In genomic region chr18:3761266-3761665, GRCh38 we compare ENCODE assay signal across 21 cellular contexts.
DNase-seq lines count a peak whose midpoint lies in the region; ATAC-seq, FAIRE-seq and TF ChIP-seq lines count a peak whose summit lies in the region.
"Had no signal": no experiment of that assay in that cellular context is flagged by ENCODE, and none has a peak within 500 bp of the region (broad histone marks: within the 10 kb centered on the region; RNA-seq: fewer than 3 reads in every experiment).

No MANE protein-coding gene starts in this region.

- 71 to 75% (median 74%) methylated on average over 4 of the region's 4 CpGs for WGBS in psoas muscle, 3 donors

- H3K4me2 ChIP-seq in OCI-LY1 (ENCODE audit: low read length), result peak overlapping the region; percentile 7; the same call in 1 of the 2 replicates
- no peak overlapping the region for H3K4me2 ChIP-seq in endothelial cell of umbilical vein (ENCODE audit: insufficient read depth, low read length)

- H3K9me1 ChIP-seq in endothelial cell of umbilical vein (replicated peaks; ENCODE audit: control insufficient read depth, extremely low read depth, insufficient read depth, low read length), result no peaks in the 10 kb centered on the region

- peaks cover 10% of the 10 kb centered on the region for H3K9me3 Mint-ChIP-seq in activated T-helper 17 cell treated with anti-CD3 and anti-CD28 coated beads, Interleukin-2, amount 50 U/mL, for 72 hours

- H3K9me3 ChIP-seq in OCI-LY1 (ENCODE audit: low read length) (0 out of 2 replicates have a peak, but pooled peaks cover 2% of the 10 kb centered on the region), endothelial cell of umbilical vein (replicated peaks; ENCODE audit: control insufficient read depth, insufficient read depth, low read length) (no peaks in the 10 kb centered on the region), psoas muscle (no peaks in the 10 kb centered on the region)
- H3K9me3 ChIP-seq: HAP-1 had no signal

- POLR2A ChIA-PET in endothelial cell of umbilical vein (lab: Charles Lee), result no interaction called here

- no peaks in the 10 kb centered on the region for H3F3A ChIP-seq in OCI-LY1 (ENCODE audit: insufficient read depth, low read length)

- intact Hi-C loops in endothelial cell of umbilical vein (cut with micrococcal nuclease), result no loop called here
- intact Hi-C loops in psoas muscle (cut with DNase I), result loop anchor here in 1 of 2 donors (1.0 kb wide), 1 partner anchor 32 kb away; no protein-coding TSS in a partner anchor

- H3K4me3 Mint-ChIP-seq in activated T-helper 17 cell treated with anti-CD3 and anti-CD28 coated beads, Interleukin-2, amount 50 U/mL, for 72 hours, result no peak overlapping the region
- H3K4me3 Mint-ChIP-seq: CD4-positive, alpha-beta memory T cell; HFFc6 had no signal

- H3K36me3 ChIP-seq in OCI-LY1 (ENCODE audit: insufficient read depth, low read length), result no peaks in the 10 kb centered on the region; the same call in 1 of the 2 replicates
- H3K36me3 ChIP-seq in endothelial cell of umbilical vein (ENCODE audit: control insufficient read depth in 2 of 2, extremely low read depth in 1 of 2, insufficient read depth in 2 of 2, low read length in 2 of 2), result no peaks in the 10 kb centered on the region
- no peaks in the 10 kb centered on the region for H3K36me3 ChIP-seq in psoas muscle (ENCODE audit: insufficient read depth in 1 of 2, low read depth in 1 of 2)
- H3K36me3 ChIP-seq: HAP-1 had no signal

- no peak for TF ChIP-seq CTCF in OCI-LY1 (IDR thresholded peaks at IDR 0.05; ENCODE audit: low read length)
- TF ChIP-seq CTCF in endothelial cell of umbilical vein (IDR thresholded peaks at IDR 0.05; ENCODE audit: extremely low read depth in 1 of 2, insufficient read depth in 1 of 2, low read depth in 1 of 2, low read length in 2 of 2), result no peak
- no peak for TF ChIP-seq CTCF in psoas muscle (IDR thresholded peaks at IDR 0.05)

- CTCF ChIA-PET in endothelial cell of umbilical vein (lab: Charles Lee), result no interaction called here

- no peak overlapping the region for H3K9ac ChIP-seq in OCI-LY1 (ENCODE audit: low read length)
- no peak overlapping the region for H3K9ac ChIP-seq in endothelial cell of umbilical vein (replicated peaks; ENCODE audit: extremely low read depth, insufficient read depth, low read length)

- FAIRE-seq in endothelial cell of umbilical vein (lab: Jason Lieb, UNC) (no peak), urothelium cell line (lab: Jason Lieb, UNC) (peak; percentile 59)
- FAIRE-seq: GM12891, GM18507, H54 had no signal

- DNase-seq in endothelial cell of umbilical vein (ENCODE audit: low read depth, low spot score) (no peak), kidney tubule cell (ENCODE audit: low spot score) (peak; percentile 69), urothelium cell line (ENCODE audit: low spot score) (no peak), psoas muscle (no peak)
- DNase-seq: C1 segment of cervical spinal cord; Calu3; CD4-positive, alpha-beta memory T cell; COR-L47; DMS53; DMS79 treated with DMSO at 0.1 percent for 48 hours; GF-D8; GOT3; HFFc6 had no signal

- H3K79me2 ChIP-seq in OCI-LY1 (ENCODE audit: insufficient read depth, low read length) (no peaks in the 10 kb centered on the region), endothelial cell of umbilical vein (ENCODE audit: control insufficient read depth, insufficient read depth, low read length) (no peaks in the 10 kb centered on the region)

- no peak for ATAC-seq in psoas muscle
- ATAC-seq in activated T-helper 17 cell treated with anti-CD3 and anti-CD28 coated beads, Interleukin-2, amount 50 U/mL, for 72 hours (replicated peaks), result no peak
- ATAC-seq in GM21423 (IDR thresholded peaks at IDR 0.05; ENCODE audit: unreplicated experiment), result no peak
- no peak for ATAC-seq in HG03045 (IDR thresholded peaks at IDR 0.05; ENCODE audit: unreplicated experiment)

- no peaks in the 10 kb centered on the region for H3K9me2 ChIP-seq in OCI-LY1 (ENCODE audit: low read depth, low read length)

- no peak overlapping the region for H3K4me3 ChIP-seq in OCI-LY1 (ENCODE audit: low read depth, low read length, poor library complexity, severe bottlenecking)
- no peak overlapping the region for H3K4me3 ChIP-seq in endothelial cell of umbilical vein (replicated peaks in 1 of 3; ENCODE audit: insufficient read depth in 1 of 3, low read depth in 1 of 3, low read length in 3 of 3)
- H3K4me3 ChIP-seq in psoas muscle, result no peak overlapping the region
- H3K4me3 ChIP-seq: HAP-1 had no signal

- dilution Hi-C loops in endothelial cell of umbilical vein (cut with MboI; ENCODE audit: extremely low pct_ligation_motif_present, low sequenced_read_pairs), result no loop called here

- H3K27ac ChIP-seq in OCI-LY1 (ENCODE audit: low read depth, low read length, poor library complexity, severe bottlenecking) (no peak overlapping the region), endothelial cell of umbilical vein (ENCODE audit: insufficient read depth, low read depth, low read length) (no peak overlapping the region), psoas muscle (no peak overlapping the region)

- no peak overlapping the region for H2AFZ ChIP-seq in OCI-LY1 (ENCODE audit: low read length)
- no peak overlapping the region for H2AFZ ChIP-seq in endothelial cell of umbilical vein (ENCODE audit: low read depth, low read length)

- no peaks in the 10 kb centered on the region for H3K4me1 Mint-ChIP-seq in activated T-helper 17 cell treated with anti-CD3 and anti-CD28 coated beads, Interleukin-2, amount 50 U/mL, for 72 hours
- H3K4me1 Mint-ChIP-seq: CD4-positive, alpha-beta memory T cell had no signal

- peaks cover 18% of the 10 kb centered on the region for H3K4me1 ChIP-seq in OCI-LY1 (ENCODE audit: insufficient read depth, low read length, severe bottlenecking)
- no peaks in the 10 kb centered on the region for H3K4me1 ChIP-seq in endothelial cell of umbilical vein (ENCODE audit: control insufficient read depth, extremely low read depth, insufficient read depth, low read length)
- no peaks in the 10 kb centered on the region for H3K4me1 ChIP-seq in psoas muscle
- H3K4me1 ChIP-seq: HAP-1 had no signal

- H3K27me3 ChIP-seq in OCI-LY1 (ENCODE audit: insufficient read depth, low read length) (no peaks in the 10 kb centered on the region), endothelial cell of umbilical vein (ENCODE audit: control insufficient read depth in 2 of 2, insufficient read depth in 2 of 2, low read length in 2 of 2) (no peaks in the 10 kb centered on the region), psoas muscle (ENCODE audit: insufficient read depth in 3 of 3, low read length in 2 of 3) (peaks cover 0 to 2% (median 0%) of the 10 kb centered on the region in 3 donors)

- no peaks in the 10 kb centered on the region for H3K36me3 Mint-ChIP-seq in activated T-helper 17 cell treated with anti-CD3 and anti-CD28 coated beads, Interleukin-2, amount 50 U/mL, for 72 hours (ENCODE audit: low read depth)

- H4K20me1 ChIP-seq in OCI-LY1 (ENCODE audit: insufficient read depth, low read length) (no peaks in the 10 kb centered on the region), endothelial cell of umbilical vein (replicated peaks; ENCODE audit: control insufficient read depth, extremely low read depth, insufficient read depth, low read length) (no peaks in the 10 kb centered on the region)

- H3K27ac Mint-ChIP-seq in activated T-helper 17 cell treated with anti-CD3 and anti-CD28 coated beads, Interleukin-2, amount 50 U/mL, for 72 hours, result no peak overlapping the region
- H3K27ac Mint-ChIP-seq: CD4-positive, alpha-beta memory T cell; HFFc6 had no signal

- BruUV-seq in endothelial cell of umbilical vein (replicated peaks; lab: Mats Ljungman, UMichigan), result no TSS peak

- peaks cover 13% of the 10 kb centered on the region for H3K27me3 Mint-ChIP-seq in activated T-helper 17 cell treated with anti-CD3 and anti-CD28 coated beads, Interleukin-2, amount 50 U/mL, for 72 hours

- no peak for TF ChIP-seq POLR2A in endothelial cell of umbilical vein (IDR thresholded peaks at IDR 0.05; ENCODE audit: low read depth, low read length)

TF ChIP-seq in endothelial cell of umbilical vein, 7 proteins besides CTCF, POLR2A, EP300 and RAD21:
- peak; percentile 9 for TF ChIP-seq FOS (IDR thresholded peaks at IDR 0.05; ENCODE audit: borderline replicate concordance, insufficient read depth, low read length)
- TF ChIP-seq, protein P1, sequence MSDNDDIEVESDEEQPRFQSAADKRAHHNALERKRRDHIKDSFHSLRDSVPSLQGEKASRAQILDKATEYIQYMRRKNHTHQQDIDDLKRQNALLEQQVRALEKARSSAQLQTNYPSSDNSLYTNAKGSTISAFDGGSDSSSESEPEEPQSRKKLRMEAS (IDR thresholded peaks at IDR 0.05; ENCODE audit: insufficient read depth, insufficient read length), result no peak
TF ChIP-seq in endothelial cell of umbilical vein: peak in this region for 1.
